ENCODE assay signal across 18 cellular contexts in the genomic region with DNA sequence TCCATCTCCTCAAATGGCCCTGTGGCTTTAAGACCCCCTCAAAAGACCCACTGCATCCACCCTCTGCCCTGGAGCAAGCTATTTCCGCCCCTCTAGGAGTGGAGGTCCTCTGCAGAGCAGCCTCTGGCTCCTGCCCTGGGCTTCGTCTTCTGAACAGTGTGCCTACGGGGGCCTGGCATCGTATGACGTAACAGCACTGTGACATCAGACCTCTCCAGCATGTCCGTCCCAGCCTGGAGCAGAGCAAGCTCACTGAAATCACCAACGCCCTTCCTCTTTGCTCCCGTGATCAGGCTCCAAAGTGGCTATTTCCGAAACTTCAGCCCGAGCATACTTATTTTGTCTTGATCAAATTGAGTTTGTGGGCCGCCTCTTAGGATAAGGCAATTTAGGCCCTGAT.
A peak's percentile ranks its signal among the peaks of the same experiment; 100 is the strongest.
DNase-seq lines count a peak whose midpoint lies in the region; ATAC-seq, FAIRE-seq and TF ChIP-seq lines count a peak whose summit lies in the region.
"Had no signal": no experiment of that assay in that cellular context is flagged by ENCODE, and none has a peak within 500 bp of the region (broad histone marks: within the 10 kb centered on the region; RNA-seq: fewer than 3 reads in every experiment).

No MANE protein-coding gene starts in this region.

- no peak for FAIRE-seq in HepG2 (lab: Jason Lieb, UNC)
- FAIRE-seq in K562 (lab: Jason Lieb, UNC) = no peak
- FAIRE-seq: GM12878, GM18507 had no signal

- BruUV-seq in HepG2 (replicated peaks; lab: Mats Ljungman, UMichigan) = no TSS peak
- BruUV-seq in K562 (replicated peaks; lab: Mats Ljungman, UMichigan) = no TSS peak

- H2AFZ ChIP-seq in HepG2 (ENCODE audit: low read length) (no peak overlapping the region), K562 (ENCODE audit: low read depth, low read length) (no peak overlapping the region), neuronal stem cell (ENCODE audit: low read length) (no peak overlapping the region)

- WGBS in HepG2 (ENCODE audit: low lambda C conversion rate) = 40% methylated on average over 8 of the region's 11 CpGs
- 88% methylated on average over 9 of the region's 11 CpGs for WGBS in right lobe of liver (ENCODE audit: insufficient coverage, low coverage, low lambda C conversion rate, missing lambda C conversion rate)
- 2% methylated on average over 11 of the region's 11 CpGs for WGBS in K562 (ENCODE audit: insufficient coverage, low coverage, missing lambda C conversion rate)
- no CpG with 5 or more reads among the region's 11 CpGs for WGBS in neuronal stem cell (ENCODE audit: extremely low coverage in 2 of 2, insufficient read length in 2 of 2, insufficient replicate concordance in 1 of 2), 2 donors

- H3K27me3 ChIP-seq in HepG2 (ENCODE audit: control insufficient read depth in 1 of 2, insufficient read depth in 2 of 2, low read length in 2 of 2) (peaks cover 0 to 15% of the 10 kb centered on the region in 2 experiments; a peak in 2 of 5 replicates), right lobe of liver (no peaks in the 10 kb centered on the region), K562 (ENCODE audit: control insufficient read depth in 2 of 2, insufficient read depth in 2 of 2, low read length in 2 of 2) (peaks cover 46 to 72% of the 10 kb centered on the region in 2 experiments), neuronal stem cell (ENCODE audit: control insufficient read depth in 3 of 3, insufficient read depth in 3 of 3, low read depth in 1 of 3, low read length in 3 of 3) (no peaks in the 10 kb centered on the region)
- H3K27me3 ChIP-seq: BLaER1 treated with 17β-estradiol and CSF1 and Interleukin-3, amounts not matched to agents 10 nM and 100 nM had no signal

- no peak overlapping the region for H3K18ac ChIP-seq in neuronal stem cell (ENCODE audit: low read length)

- no peak overlapping the region for H3K27ac ChIP-seq in HepG2 (ENCODE audit: extremely low read length, insufficient read depth, low read length)
- H3K27ac ChIP-seq in right lobe of liver = no peak overlapping the region
- H3K27ac ChIP-seq in K562 (ENCODE audit: extremely low read depth, low read depth, low read length) = no peak overlapping the region
- no peak overlapping the region for H3K27ac ChIP-seq in neuronal stem cell (replicated peaks; ENCODE audit: low read length)
- H3K27ac ChIP-seq: BLaER1 treated with 17β-estradiol and CSF1 and Interleukin-3, amounts not matched to agents 10 nM and 100 nM had no signal

- H3K14ac ChIP-seq in neuronal stem cell (ENCODE audit: low read length) = no peak overlapping the region

- H3K4ac ChIP-seq in neuronal stem cell (ENCODE audit: low read length) = no peak overlapping the region

- H3K4me3 ChIP-seq in HepG2 (replicated peaks in 1 of 3; ENCODE audit: insufficient read depth in 1 of 3, low read depth in 2 of 3, low read length in 3 of 3) = no peak overlapping the region
- H3K4me3 ChIP-seq in right lobe of liver = no peak overlapping the region
- no peak overlapping the region for H3K4me3 ChIP-seq in K562
- no peak overlapping the region for H3K4me3 ChIP-seq in neuronal stem cell (ENCODE audit: low read length in 2 of 2)
- H3K4me3 ChIP-seq: BLaER1 treated with 17β-estradiol and CSF1 and Interleukin-3, amounts not matched to agents 10 nM and 100 nM; GM12878 had no signal

- no peak for ATAC-seq in HepG2
- no peak for ATAC-seq in right lobe of liver
- no peak for ATAC-seq in K562
- no peak for ATAC-seq in GM21619 (IDR thresholded peaks at IDR 0.05; ENCODE audit: unreplicated experiment)
- ATAC-seq: CD8-positive, alpha-beta T cell; GM12878 had no signal

- H3K79me2 ChIP-seq in HepG2 (ENCODE audit: insufficient read depth, low read length) (no peaks in the 10 kb centered on the region), K562 (ENCODE audit: control insufficient read depth, insufficient read depth, low read length) (no peaks in the 10 kb centered on the region)

- POLR2A ChIA-PET in HepG2 (lab: Yijun Ruan, JAX) (no interaction called here), K562 (lab: Yijun Ruan, JAX) (interaction anchor here (0.6 kb wide), 1 partner anchor 682 kb away, joined by 3 read pairs; no protein-coding TSS in a partner anchor)

- in situ Hi-C loops in HepG2 (cut with HindIII; ENCODE audit: extremely low pct_ligation_motif_present, low pct_unique_long_range_greater_than_20kb) (no loop called here), K562 (cut with MboI) (no loop called here), GM13976 (cut with MboI; ENCODE audit: low sequenced_read_pairs, unreplicated experiment) (no loop called here)

- no peak for TF ChIP-seq CTCF in HepG2 (CRISPR knock-in tag; IDR thresholded peaks at IDR 0.05)
- no peak for TF ChIP-seq CTCF in right lobe of liver (IDR thresholded peaks at IDR 0.05)
- TF ChIP-seq CTCF in K562 (IDR thresholded peaks at IDR 0.05 in 2 of 3, conservative IDR thresholded peaks at IDR 0.05 in 1 of 3; ENCODE audit: insufficient read depth in 2 of 3, low read depth in 1 of 3, low read length in 3 of 3) = no peak
- no peak for TF ChIP-seq CTCF in GM13976 (IDR thresholded peaks at IDR 0.05; ENCODE audit: borderline replicate concordance, control extremely low read depth, extremely low read depth, insufficient read depth, missing control alignments)

- H3K4me1 ChIP-seq in HepG2 (ENCODE audit: insufficient read depth, low read length) (peaks cover 14% of the 10 kb centered on the region), right lobe of liver (peaks cover 0 to 18% (median 6%) of the 10 kb centered on the region in 4 donors), K562 (replicated peaks in 1 of 2; ENCODE audit: control insufficient read depth in 2 of 2, insufficient read depth in 2 of 2, low read length in 2 of 2) (no peaks in the 10 kb centered on the region), neuronal stem cell (ENCODE audit: control insufficient read depth in 2 of 2, insufficient read depth in 1 of 2, low read depth in 1 of 2, low read length in 2 of 2) (peaks cover 5 to 12% of the 10 kb centered on the region in 2 donors)

- no peak overlapping the region for H2BK120ac ChIP-seq in neuronal stem cell (ENCODE audit: low read depth, low read length)

- TF ChIP-seq RAD21 in HepG2 (CRISPR knock-in tag; IDR thresholded peaks at IDR 0.05) (no peak), K562 (CRISPR knock-in tag; conservative IDR thresholded peaks at IDR 0.05 in 1 of 2, IDR thresholded peaks at IDR 0.05 in 1 of 2) (no peak)

- H3K23ac ChIP-seq in neuronal stem cell (ENCODE audit: low read depth, low read length, poor library complexity) = no peak overlapping the region

- H4K8ac ChIP-seq in neuronal stem cell (ENCODE audit: low read depth, low read length) = no peak overlapping the region

- CTCF ChIA-PET in HepG2 (lab: Yijun Ruan, JAX; ENCODE audit: low intra/inter-chr PET ratio, low total read pairs) (no interaction called here), K562 (lab: Yijun Ruan, JAX; ENCODE audit: low intra/inter-chr PET ratio) (interaction anchor here (0.7 kb wide), 1 partner anchor 459 kb away, joined by 3 read pairs; no protein-coding TSS in a partner anchor)

- no peaks in the 10 kb centered on the region for H3K36me3 ChIP-seq in HepG2 (replicated peaks in 1 of 2; ENCODE audit: control insufficient read depth in 1 of 2, insufficient read depth in 2 of 2, low read length in 2 of 2)
- H3K36me3 ChIP-seq in right lobe of liver = no peaks in the 10 kb centered on the region
- H3K36me3 ChIP-seq in K562 (ENCODE audit: control insufficient read depth, insufficient read depth, low read length) = no peaks in the 10 kb centered on the region
- no peaks in the 10 kb centered on the region for H3K36me3 ChIP-seq in neuronal stem cell (replicated peaks in 1 of 2; ENCODE audit: control insufficient read depth in 2 of 2, insufficient read depth in 2 of 2, low read length in 2 of 2)
- H3K36me3 ChIP-seq: BLaER1 treated with 17β-estradiol and CSF1 and Interleukin-3, amounts not matched to agents 10 nM and 100 nM had no signal

- H2AK5ac ChIP-seq in neuronal stem cell (ENCODE audit: low read depth, low read length) = peak overlapping the region; percentile 40

- no peaks in the 10 kb centered on the region for H3K9me3 ChIP-seq in HepG2 (ENCODE audit: low read length)
- no peaks in the 10 kb centered on the region for H3K9me3 ChIP-seq in right lobe of liver
- no peaks in the 10 kb centered on the region for H3K9me3 ChIP-seq in K562 (replicated peaks; ENCODE audit: control insufficient read depth, insufficient read depth, low read depth, low read length)
- H3K9me3 ChIP-seq in neuronal stem cell (replicated peaks in 1 of 2; ENCODE audit: control insufficient read depth in 2 of 2, insufficient read depth in 1 of 2, low read depth in 1 of 2, low read length in 2 of 2) = no peaks in the 10 kb centered on the region
- H3K9me3 ChIP-seq: BLaER1 treated with 17β-estradiol and CSF1 and Interleukin-3, amounts not matched to agents 10 nM and 100 nM had no signal

- no peaks in the 10 kb centered on the region for H4K20me1 ChIP-seq in HepG2 (ENCODE audit: insufficient read depth, low read length)
- no peaks in the 10 kb centered on the region for H4K20me1 ChIP-seq in K562 (replicated peaks; ENCODE audit: control insufficient read depth, insufficient read depth, low read length)
- H4K20me1 ChIP-seq: BLaER1 treated with 17β-estradiol and CSF1 and Interleukin-3, amounts not matched to agents 10 nM and 100 nM had no signal

- intact Hi-C loops in HepG2 (cut with micrococcal nuclease; ENCODE audit: unreplicated experiment) (no loop called here), right lobe of liver (cut with DNase I) (no loop called here), K562 (cut with micrococcal nuclease) (loop anchor here (10.0 kb wide), 1 partner anchor 151 kb away; no protein-coding TSS in a partner anchor)

- no peak overlapping the region for H4K91ac ChIP-seq in neuronal stem cell (ENCODE audit: low read depth, low read length, poor library complexity)

- H2BK12ac ChIP-seq in neuronal stem cell (ENCODE audit: low read length) = no peak overlapping the region

- TF ChIP-seq EP300 in HepG2 (IDR thresholded peaks at IDR 0.05; ENCODE audit: low read depth in 2 of 2, low read length in 2 of 2) (no peak), HepG2 (CRISPR knock-in tag; IDR thresholded peaks at IDR 0.05; ENCODE audit: borderline replicate concordance) (no peak), K562 (IDR thresholded peaks at IDR 0.05; ENCODE audit: low read length) (no peak)

- DNase-seq in HepG2 (ENCODE audit: low spot score) = no peak
- DNase-seq in right lobe of liver = no peak
- DNase-seq in K562 (ENCODE audit: extremely low read depth in 1 of 4, low spot score in 3 of 4) = no peak
- DNase-seq in neuronal stem cell (ENCODE audit: low spot score) = no peak
- DNase-seq in GM13976 (ENCODE audit: low spot score) = no peak
- DNase-seq in COLO829 (ENCODE audit: low spot score) = no peak
- DNase-seq: CD8-positive, alpha-beta T cell; COR-L47; DMS 273 treated with DMSO at 0.1 percent for 48 hours; DMS53; DND-41; EL; GOT3; H9 had no signal

- TF ChIP-seq POLR2A in HepG2 (IDR thresholded peaks at IDR 0.05; ENCODE audit: insufficient read depth in 1 of 2, low read depth in 2 of 2, low read length in 2 of 2) (no peak), right lobe of liver (IDR thresholded peaks at IDR 0.05) (no peak), K562 (conservative IDR thresholded peaks at IDR 0.05) (no peak)

- H3K4me2 ChIP-seq in HepG2 (ENCODE audit: low read depth, low read length) = no peak overlapping the region
- no peak overlapping the region for H3K4me2 ChIP-seq in K562 (ENCODE audit: insufficient read depth, low read length)
- H3K4me2 ChIP-seq in neuronal stem cell (ENCODE audit: insufficient read depth, low read length, poor library complexity, severe bottlenecking) = no peak overlapping the region

- H2BK15ac ChIP-seq in neuronal stem cell (ENCODE audit: low read length) = peak overlapping the region; percentile 55

- H3K79me1 ChIP-seq in neuronal stem cell (ENCODE audit: low read depth, low read length) = no peaks in the 10 kb centered on the region

- H3K9me1 ChIP-seq in K562 (ENCODE audit: control insufficient read depth, insufficient read depth, low read length) = no peaks in the 10 kb centered on the region

- no peak overlapping the region for H2BK5ac ChIP-seq in neuronal stem cell (ENCODE audit: low read length)

- H3K9ac ChIP-seq in HepG2 (ENCODE audit: insufficient read depth, low read depth, low read length) = no peak overlapping the region
- no peak overlapping the region for H3K9ac ChIP-seq in K562 (ENCODE audit: insufficient read depth in 1 of 2, low read depth in 2 of 2, low read length in 2 of 2)
- H3K9ac ChIP-seq in neuronal stem cell (ENCODE audit: low read depth, low read length, poor library complexity) = no peak overlapping the region
- H3K9ac ChIP-seq: BLaER1 treated with 17β-estradiol and CSF1 and Interleukin-3, amounts not matched to agents 10 nM and 100 nM had no signal

Comparison
In these comparisons a context has a peak if more than half of its experiments do, and no peak if none do; other contexts are left out.
1. Of the 241 proteins assayed by ChIP-seq in both HepG2 and K562: peak only in HepG2: none; only in K562: CREM; in both: none; in neither: 238; mixed calls (peak in some experiments, not most) for 2.